In genomic region chr10:121526040-121526790, GRCh38 we compare ENCODE assay signal across 14 cellular contexts.
A peak's percentile ranks its signal among the peaks of the same experiment; 100 is the strongest.
DNase-seq lines count a peak whose midpoint lies in the region; ATAC-seq and TF ChIP-seq lines count a peak whose summit lies in the region.
"Had no signal": no experiment of that assay in that cellular context is flagged by ENCODE, and none has a peak within 500 bp of the region (broad histone marks: within the 10 kb centered on the region; RNA-seq: fewer than 3 reads in every experiment).

No MANE protein-coding gene starts in this region.

- H3K27me3 ChIP-seq in cardiac muscle cell (no peaks in the 10 kb centered on the region), hepatocyte (no peaks in the 10 kb centered on the region)
- H3K27me3 ChIP-seq: Peyer's patch had no signal

- intact Hi-C loops in left cardiac atrium (cut with DNase I) = no loop called here

- DNase-seq in cardiac muscle cell (ENCODE audit: low read depth in 1 of 2, low spot score in 1 of 2) (no peak), left cardiac atrium (no peak), hepatocyte (ENCODE audit: low spot score) (no peak), renal cortical epithelial cell (ENCODE audit: low read depth) (peak; percentile 60), NCI-H2196 treated with DMSO at 0.1 percent for 48 hours (lab: John Stamatoyannopoulos, UW; ENCODE audit: unreplicated experiment) (no peak), NCI-H2029 (lab: John Stamatoyannopoulos, UW) (no peak), RPMI8226 (no peak), NCI-H526 treated with DMSO at 0.1 percent for 48 hours (lab: John Stamatoyannopoulos, UW) (no peak)
- DNase-seq: activated CD4-positive, alpha-beta memory T cell treated with anti-CD3 and anti-CD28 coated beads, Interleukin-2, amount 10 ng/mL, durations not matched to agents 7 days and 5 days; CD8-positive, alpha-beta memory T cell; dermis blood vessel endothelial cell; NCI-H1436; Peyer's patch had no signal

- H3K27ac ChIP-seq in cardiac muscle cell (peak overlapping the region; percentile 38), hepatocyte (peak overlapping the region; percentile 91)

- H3K36me3 ChIP-seq in cardiac muscle cell = no peaks in the 10 kb centered on the region
- no peaks in the 10 kb centered on the region for H3K36me3 ChIP-seq in hepatocyte (replicated peaks; ENCODE audit: insufficient read depth, low read depth)
- H3K36me3 ChIP-seq: Peyer's patch had no signal

- peaks cover 21% of the 10 kb centered on the region for H3K4me1 ChIP-seq in cardiac muscle cell (ENCODE audit: low read depth)
- H3K4me1 ChIP-seq in hepatocyte (ENCODE audit: insufficient read depth) = peaks cover 62% of the 10 kb centered on the region

- peak overlapping the region; percentile 32 for H3K4me2 ChIP-seq in hepatocyte

- H3K79me2 ChIP-seq in hepatocyte = peaks cover 60% of the 10 kb centered on the region

- H3K9me2 ChIP-seq in hepatocyte (replicated peaks; ENCODE audit: insufficient read depth) = no peaks in the 10 kb centered on the region

- WGBS in hepatocyte (ENCODE audit: low lambda C conversion rate, missing lambda C conversion rate) = 91% methylated on average over 13 of the region's 13 CpGs

- no peak overlapping the region for H2AFZ ChIP-seq in hepatocyte

- no peaks in the 10 kb centered on the region for H4K20me1 ChIP-seq in hepatocyte (ENCODE audit: insufficient read depth, poor library complexity, severe bottlenecking)

- no peak for ATAC-seq in left cardiac atrium
- ATAC-seq: activated T-helper 17 cell treated with anti-CD3 and anti-CD28 coated beads, Interleukin-2, amount 50 U/mL, for 72 hours had no signal

- TF ChIP-seq CTCF in cardiac muscle cell (IDR thresholded peaks at IDR 0.05; ENCODE audit: low read depth, low read length) = no peak
- TF ChIP-seq CTCF in hepatocyte (IDR thresholded peaks at IDR 0.05; ENCODE audit: poor library complexity) = no peak

- H3K4me3 ChIP-seq in cardiac muscle cell = no peak overlapping the region
- H3K4me3 ChIP-seq in hepatocyte = no peak overlapping the region
- H3K4me3 ChIP-seq: Peyer's patch had no signal

- H3K9me3 ChIP-seq in cardiac muscle cell (ENCODE audit: low read depth) (no peaks in the 10 kb centered on the region), hepatocyte (ENCODE audit: low read depth) (no peaks in the 10 kb centered on the region)
- H3K9me3 ChIP-seq: Peyer's patch had no signal
